In the genomic region with DNA sequence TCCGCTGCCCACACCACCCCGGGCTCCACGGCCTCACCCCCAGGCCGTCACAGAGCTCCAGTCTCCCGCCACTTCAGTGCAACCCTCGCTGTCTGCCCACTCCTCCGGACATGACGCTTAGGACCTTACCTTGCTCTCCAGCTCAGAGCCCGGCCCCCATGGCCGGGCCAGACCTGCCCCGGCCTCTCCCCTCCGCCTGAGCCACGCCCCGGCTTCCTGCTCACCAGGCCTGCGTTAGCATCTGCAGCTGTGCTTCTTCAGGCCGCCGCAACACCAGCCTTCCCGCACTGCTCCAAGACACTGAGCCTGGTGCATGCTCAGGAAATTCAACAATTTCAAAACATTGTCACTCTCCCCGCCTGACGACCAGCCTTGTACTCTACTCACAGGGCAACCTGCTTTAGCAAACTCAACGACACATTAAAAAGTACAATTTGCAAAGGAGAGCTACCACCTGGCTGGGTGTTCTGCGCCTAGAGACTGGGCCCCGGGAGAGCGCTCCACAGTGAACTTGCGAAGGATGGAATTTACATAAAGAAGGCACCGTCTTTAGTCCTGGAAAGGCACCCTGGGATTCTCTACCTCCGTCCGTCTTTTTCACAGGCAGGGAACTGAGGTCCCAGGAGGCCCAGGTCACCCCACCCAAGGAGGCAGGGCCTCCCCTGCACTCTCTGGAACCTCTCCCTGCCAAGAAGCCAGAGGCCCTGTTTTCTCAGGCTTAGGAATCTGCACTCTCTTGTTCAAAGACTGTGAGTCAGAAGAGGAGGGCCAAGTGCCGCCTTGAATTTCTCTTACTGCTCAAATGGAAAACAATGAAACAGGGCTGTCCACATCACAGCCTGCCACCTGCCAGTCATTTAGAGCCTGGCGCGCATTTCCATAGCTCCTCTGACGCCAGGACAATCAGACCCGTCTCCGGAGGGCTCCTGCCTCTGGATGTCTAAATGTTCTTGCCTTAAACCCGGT, we compare ENCODE assay signal across 1 cellular context.
TF ChIP-seq lines count a peak whose summit lies in the region.

No MANE protein-coding gene starts in this region.

TF ChIP-seq in IMR-90, 13 proteins besides CTCF, POLR2A, EP300 and RAD21:
- TF ChIP-seq CHD1 (IDR thresholded peaks at IDR 0.05; ENCODE audit: low read depth, low read length), result no peak
- TF ChIP-seq SMC3 (IDR thresholded peaks at IDR 0.05; ENCODE audit: low read depth, low read length), result no peak
- TF ChIP-seq CEBPB (IDR thresholded peaks at IDR 0.05; ENCODE audit: low read depth, low read length), result no peak
- no peak for TF ChIP-seq FOS (IDR thresholded peaks at IDR 0.05; ENCODE audit: low read depth, low read length)
- TF ChIP-seq RCOR1 (IDR thresholded peaks at IDR 0.05; ENCODE audit: insufficient replicate concordance, low read length), result no peak
- TF ChIP-seq MAZ (IDR thresholded peaks at IDR 0.05; ENCODE audit: borderline replicate concordance, low read depth, low read length), result no peak
- TF ChIP-seq, protein P1, sequence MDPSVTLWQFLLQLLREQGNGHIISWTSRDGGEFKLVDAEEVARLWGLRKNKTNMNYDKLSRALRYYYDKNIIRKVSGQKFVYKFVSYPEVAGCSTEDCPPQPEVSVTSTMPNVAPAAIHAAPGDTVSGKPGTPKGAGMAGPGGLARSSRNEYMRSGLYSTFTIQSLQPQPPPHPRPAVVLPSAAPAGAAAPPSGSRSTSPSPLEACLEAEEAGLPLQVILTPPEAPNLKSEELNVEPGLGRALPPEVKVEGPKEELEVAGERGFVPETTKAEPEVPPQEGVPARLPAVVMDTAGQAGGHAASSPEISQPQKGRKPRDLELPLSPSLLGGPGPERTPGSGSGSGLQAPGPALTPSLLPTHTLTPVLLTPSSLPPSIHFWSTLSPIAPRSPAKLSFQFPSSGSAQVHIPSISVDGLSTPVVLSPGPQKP (IDR thresholded peaks at IDR 0.05; ENCODE audit: borderline replicate concordance, low read depth, low read length), result no peak
- TF ChIP-seq MXI1 (IDR thresholded peaks at IDR 0.05; ENCODE audit: borderline replicate concordance, low read depth, low read length), result no peak
- TF ChIP-seq, protein P2, sequence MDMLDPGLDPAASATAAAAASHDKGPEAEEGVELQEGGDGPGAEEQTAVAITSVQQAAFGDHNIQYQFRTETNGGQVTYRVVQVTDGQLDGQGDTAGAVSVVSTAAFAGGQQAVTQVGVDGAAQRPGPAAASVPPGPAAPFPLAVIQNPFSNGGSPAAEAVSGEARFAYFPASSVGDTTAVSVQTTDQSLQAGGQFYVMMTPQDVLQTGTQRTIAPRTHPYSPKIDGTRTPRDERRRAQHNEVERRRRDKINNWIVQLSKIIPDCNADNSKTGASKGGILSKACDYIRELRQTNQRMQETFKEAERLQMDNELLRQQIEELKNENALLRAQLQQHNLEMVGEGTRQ (IDR thresholded peaks at IDR 0.05; ENCODE audit: low read depth, low read length), result no peak
